ENCODE assay signal across 10 cellular contexts in genomic region chr9:99040911-99041582, GRCh38.
DNase-seq lines count a peak whose midpoint lies in the region; ATAC-seq, FAIRE-seq and TF ChIP-seq lines count a peak whose summit lies in the region.
"Had no signal": no experiment of that assay in that cellular context is flagged by ENCODE, and none has a peak within 500 bp of the region (broad histone marks: within the 10 kb centered on the region; RNA-seq: fewer than 3 reads in every experiment).

No MANE protein-coding gene starts in this region.

- H3K4me1 ChIP-seq in A549 = peaks cover 17% of the 10 kb centered on the region; the same call in 2 of the 3 replicates
- H3K4me1 ChIP-seq: psoas muscle had no signal

- no peak for TF ChIP-seq EP300 in A549 (IDR thresholded peaks at IDR 0.05)

- DNase-seq in A549 (ENCODE audit: low read depth in 1 of 2, low spot score in 1 of 2) (peak in 1 of 2 experiments; percentile 5), HL-60 (ENCODE audit: low read depth in 1 of 2, low spot score in 1 of 2) (peak; percentile 67 to 73), amniotic epithelial cell (ENCODE audit: low read depth) (peak; percentile 70), kidney tubule cell (ENCODE audit: low spot score) (peak; percentile 69), nephron progenitor cell (no peak), SHP77 (lab: John Stamatoyannopoulos, UW) (no peak), T-helper 9 cell (no peak)
- DNase-seq: DMS 273 treated with DMSO at 0.1 percent for 48 hours, psoas muscle had no signal

- H3K27ac Mint-ChIP-seq in nephron progenitor cell = no peak overlapping the region

- TF ChIP-seq CTCF in A549 (IDR thresholded peaks at IDR 0.05) (no peak), HL-60 (IDR thresholded peaks at IDR 0.05; ENCODE audit: insufficient read depth, low read length) (no peak), nephron progenitor cell (IDR thresholded peaks at IDR 0.05) (no peak)

- peak overlapping the region; percentile 41 for H3K4me2 ChIP-seq in A549

- H3K9me3 ChIP-seq in A549 = no peaks in the 10 kb centered on the region

- no peak for TF ChIP-seq RAD21 in A549 (conservative IDR thresholded peaks at IDR 0.05 in 1 of 2, IDR thresholded peaks at IDR 0.05 in 1 of 2)

- no peak overlapping the region for H3K4me3 ChIP-seq in A549
- no peak overlapping the region for H3K4me3 ChIP-seq in HL-60 (replicated peaks; ENCODE audit: insufficient read depth, low read length)
- H3K4me3 ChIP-seq: psoas muscle had no signal

- no peak overlapping the region for H3K4me3 Mint-ChIP-seq in nephron progenitor cell

- TF ChIP-seq POLR2A in A549 (IDR thresholded peaks at IDR 0.05; ENCODE audit: low read length) = no peak

- POLR2A ChIA-PET in A549 (lab: Yijun Ruan, JAX) = no interaction called here

- peaks cover 26% of the 10 kb centered on the region for H3K4me1 Mint-ChIP-seq in nephron progenitor cell

- FAIRE-seq in A549 (lab: Jason Lieb, UNC) = no peak

- peaks cover 11% of the 10 kb centered on the region for H3K27me3 Mint-ChIP-seq in nephron progenitor cell (ENCODE audit: low read depth, poor library complexity)

- 50% methylated on average over 3 of the region's 3 CpGs for WGBS in A549 (ENCODE audit: missing lambda C conversion rate)

- H3K9me3 Mint-ChIP-seq in nephron progenitor cell = peaks cover 17% of the 10 kb centered on the region

- H3K27ac ChIP-seq in A549 = peak overlapping the region; percentile 57 to 66
- H3K27ac ChIP-seq in HL-60 (replicated peaks) = peak overlapping the region; percentile 19; the same call in 1 of the 2 replicates
- H3K27ac ChIP-seq: psoas muscle had no signal

- CTCF ChIA-PET in A549 (lab: Yijun Ruan, JAX) = interaction anchor here (0.7 to 1.6 kb wide), 2 partner anchors 14 to 108 kb away, joined by 3 read pairs; no protein-coding TSS in a partner anchor

- ATAC-seq in A549 = no peak; a peak in 1 of 6 replicates
- no peak for ATAC-seq in HG03342 (IDR thresholded peaks at IDR 0.05; ENCODE audit: unreplicated experiment)

- H3K36me3 Mint-ChIP-seq in nephron progenitor cell (ENCODE audit: low read depth) = peaks cover 11% of the 10 kb centered on the region

- H3K27me3 ChIP-seq in HL-60 (ENCODE audit: insufficient read depth, poor library complexity, severe bottlenecking) = no peaks in the 10 kb centered on the region

TF ChIP-seq in A549, 52 proteins besides CTCF, POLR2A, EP300 and RAD21:
- TF ChIP-seq CEBPB (IDR thresholded peaks at IDR 0.05) = no peak
- TF ChIP-seq ZC3H11A (IDR thresholded peaks at IDR 0.05) = no peak
- no peak for TF ChIP-seq JUNB (IDR thresholded peaks at IDR 0.05)
- no peak for TF ChIP-seq CBX2 (IDR thresholded peaks at IDR 0.05; ENCODE audit: borderline replicate concordance, low read depth)
- TF ChIP-seq HDAC2 (IDR thresholded peaks at IDR 0.05) = no peak
- no peak for TF ChIP-seq MAX (IDR thresholded peaks at IDR 0.05)
- no peak for TF ChIP-seq NFE2L2 (conservative IDR thresholded peaks at IDR 0.05; ENCODE audit: low read length)
- no peak for TF ChIP-seq SREBF2 (IDR thresholded peaks at IDR 0.05)
- no peak for TF ChIP-seq GATA3 (IDR thresholded peaks at IDR 0.05; ENCODE audit: borderline replicate concordance)
- TF ChIP-seq RCOR1 (IDR thresholded peaks at IDR 0.05; ENCODE audit: low read depth, low read length) = no peak
- no peak for TF ChIP-seq EHMT2 (IDR thresholded peaks at IDR 0.05; ENCODE audit: low read depth)
- no peak for TF ChIP-seq PBX3 (IDR thresholded peaks at IDR 0.05)
- TF ChIP-seq REST (IDR thresholded peaks at IDR 0.05) = no peak
- no peak for TF ChIP-seq RFX5 (IDR thresholded peaks at IDR 0.05)
- no peak for TF ChIP-seq JUN (IDR thresholded peaks at IDR 0.05)
- no peak for TF ChIP-seq CHD2 (IDR thresholded peaks at IDR 0.05; ENCODE audit: low read length, partially characterized antibody)
- no peak for TF ChIP-seq CHD4 (IDR thresholded peaks at IDR 0.05; ENCODE audit: borderline replicate concordance)
- no peak for TF ChIP-seq KDM1A (IDR thresholded peaks at IDR 0.05; ENCODE audit: low read depth)
- no peak for TF ChIP-seq PHF8 (IDR thresholded peaks at IDR 0.05; ENCODE audit: borderline replicate concordance, low read depth)
- no peak for TF ChIP-seq FOXS1 (CRISPR knock-in tag; IDR thresholded peaks at IDR 0.05)

Comparison
In these comparisons a context has a peak if more than half of its experiments do, and no peak if none do; other contexts are left out.
1. DNase-seq: peak in HL-60 (2 of 2), amniotic epithelial cell (single experiment) and kidney tubule cell (single experiment); none in nephron progenitor cell (single experiment), SHP77 (0 of 2) and T-helper 9 cell (single experiment).